In genomic region chr14:96038558-96038919, GRCh38 we compare ENCODE assay signal across 8 cellular contexts. TPM values are rescaled to one million over a fixed set of nuclear protein-coding genes. Genes with fewer than 3 reads are reported as not detected.
A peak's percentile ranks its signal among the peaks of the same experiment; 100 is the strongest.
DNase-seq lines count a peak whose midpoint lies in the region; ATAC-seq and TF ChIP-seq lines count a peak whose summit lies in the region.

No MANE protein-coding gene starts in this region.

- H3K36me3 Mint-ChIP-seq in activated CD4-positive, alpha-beta T cell treated with anti-CD3 and anti-CD28 coated beads, Interleukin-2, amount 10 ng/mL, durations not matched to agents 7 days and 5 days (ENCODE audit: low read depth), result no peaks in the 10 kb centered on the region

- H3K4me3 Mint-ChIP-seq in activated CD4-positive, alpha-beta T cell treated with anti-CD3 and anti-CD28 coated beads, Interleukin-2, amount 10 ng/mL, durations not matched to agents 7 days and 5 days, result peak overlapping the region; percentile 56

- peaks cover 10 to 41% of the 10 kb centered on the region in 2 donors for H3K4me1 ChIP-seq in thoracic aorta (ENCODE audit: control insufficient read depth in 1 of 2, low read depth in 2 of 2)

- peaks cover 17% of the 10 kb centered on the region for H3K4me1 Mint-ChIP-seq in activated CD4-positive, alpha-beta T cell treated with anti-CD3 and anti-CD28 coated beads, Interleukin-2, amount 10 ng/mL, durations not matched to agents 7 days and 5 days

- H3K9me3 Mint-ChIP-seq in activated CD4-positive, alpha-beta T cell treated with anti-CD3 and anti-CD28 coated beads, Interleukin-2, amount 10 ng/mL, durations not matched to agents 7 days and 5 days, result no peaks in the 10 kb centered on the region

- no peaks in the 10 kb centered on the region for H3K36me3 ChIP-seq in thoracic aorta

- POLR2A ChIA-PET in activated CD4-positive, alpha-beta T cell treated with anti-CD3 and anti-CD28 coated beads, Interleukin-2, amount 10 ng/mL, durations not matched to agents 7 days and 5 days (lab: Charles Lee), result no interaction called here

- peak overlapping the region; percentile 81 for H3K4me3 ChIP-seq in WI38 (ENCODE audit: low read depth, low read length)
- peak overlapping the region; percentile 55 for H3K4me3 ChIP-seq in iPS-18c (ENCODE audit: insufficient read depth, low read depth, low read length)
- H3K4me3 ChIP-seq in thoracic aorta, result peak overlapping the region; percentile 89

- H3K9me3 ChIP-seq in iPS-18c (ENCODE audit: control insufficient read depth, insufficient read depth, low read length), result no peaks in the 10 kb centered on the region
- H3K9me3 ChIP-seq in thoracic aorta, result no peaks in the 10 kb centered on the region

- no peak overlapping the region for H3K27ac Mint-ChIP-seq in activated CD4-positive, alpha-beta T cell treated with anti-CD3 and anti-CD28 coated beads, Interleukin-2, amount 10 ng/mL, durations not matched to agents 7 days and 5 days

- CTCF ChIA-PET in activated CD4-positive, alpha-beta T cell treated with anti-CD3 and anti-CD28 coated beads, Interleukin-2, amount 10 ng/mL, durations not matched to agents 7 days and 5 days (lab: Charles Lee), result interaction anchor here (1.0 kb wide), 1 partner anchor 75 kb away, joined by 3 read pairs; no protein-coding TSS in a partner anchor

- H3K27ac ChIP-seq in thoracic aorta, result peak overlapping the region; percentile 60 to 86

- TF ChIP-seq CTCF in WI38 (IDR thresholded peaks at IDR 0.05; ENCODE audit: low read depth, low read length) (no peak), thoracic aorta (IDR thresholded peaks at IDR 0.05) (no peak)

- DNase-seq in activated CD4-positive, alpha-beta T cell treated with anti-CD3 and anti-CD28 coated beads, Interleukin-2, amount 10 ng/mL, durations not matched to agents 7 days and 5 days, result no peak
- no peak for DNase-seq in activated CD4-positive, alpha-beta T cell treated with anti-CD3 and anti-CD28 coated beads for 4 hours
- no peak for DNase-seq in thoracic aorta (ENCODE audit: low spot score)
- DNase-seq in hypothalamus (lab: John Stamatoyannopoulos, UW), result no peak

- peaks cover 42% of the 10 kb centered on the region for H3K27me3 Mint-ChIP-seq in activated CD4-positive, alpha-beta T cell treated with anti-CD3 and anti-CD28 coated beads, Interleukin-2, amount 10 ng/mL, durations not matched to agents 7 days and 5 days

- peak; percentile 9 for ATAC-seq in thoracic aorta (ENCODE audit: insufficient number of reproducible peaks, low FRiP score, low read depth)
- ATAC-seq in GM18502 (IDR thresholded peaks at IDR 0.05; ENCODE audit: poor library complexity, unreplicated experiment), result no peak
- ATAC-seq in HG02970 (IDR thresholded peaks at IDR 0.05; ENCODE audit: low FRiP score, unreplicated experiment), result no peak

- no peaks in the 10 kb centered on the region for H3K27me3 ChIP-seq in thoracic aorta (replicated peaks; ENCODE audit: insufficient read depth)

RNA-seq across cellular contexts. Expression of gene C14orf132, which starts 0.6 kb away (rescaled TPM):
- 1 to 10 TPM; 1.2 to 1.5 TPM for total RNA-seq in activated CD4-positive, alpha-beta T cell treated with anti-CD3 and anti-CD28 coated beads, Interleukin-2, amount 10 ng/mL, durations not matched to agents 7 days and 5 days
- total RNA-seq in thoracic aorta, result 10 to 100 TPM; 23.0 to 37.5 TPM

Comparison
In these comparisons a context has a peak if more than half of its experiments do, and no peak if none do; other contexts are left out.
1. RNA of gene C14orf132, which starts 0.6 kb away (total RNA-seq): 23.0 to 37.5 TPM in thoracic aorta; 1.2 to 1.5 TPM in activated CD4-positive, alpha-beta T cell treated with anti-CD3 and anti-CD28 coated beads, Interleukin-2, amount 10 ng/mL, durations not matched to agents 7 days and 5 days; every median in the first group is over 4 times any median in the second.
2. Peak in every context shown above with its lines, with median percentiles within 50 percentile points of each other: H3K4me3 ChIP-seq.